8 cellular contexts compared by ENCODE assay signal in the genomic region with DNA sequence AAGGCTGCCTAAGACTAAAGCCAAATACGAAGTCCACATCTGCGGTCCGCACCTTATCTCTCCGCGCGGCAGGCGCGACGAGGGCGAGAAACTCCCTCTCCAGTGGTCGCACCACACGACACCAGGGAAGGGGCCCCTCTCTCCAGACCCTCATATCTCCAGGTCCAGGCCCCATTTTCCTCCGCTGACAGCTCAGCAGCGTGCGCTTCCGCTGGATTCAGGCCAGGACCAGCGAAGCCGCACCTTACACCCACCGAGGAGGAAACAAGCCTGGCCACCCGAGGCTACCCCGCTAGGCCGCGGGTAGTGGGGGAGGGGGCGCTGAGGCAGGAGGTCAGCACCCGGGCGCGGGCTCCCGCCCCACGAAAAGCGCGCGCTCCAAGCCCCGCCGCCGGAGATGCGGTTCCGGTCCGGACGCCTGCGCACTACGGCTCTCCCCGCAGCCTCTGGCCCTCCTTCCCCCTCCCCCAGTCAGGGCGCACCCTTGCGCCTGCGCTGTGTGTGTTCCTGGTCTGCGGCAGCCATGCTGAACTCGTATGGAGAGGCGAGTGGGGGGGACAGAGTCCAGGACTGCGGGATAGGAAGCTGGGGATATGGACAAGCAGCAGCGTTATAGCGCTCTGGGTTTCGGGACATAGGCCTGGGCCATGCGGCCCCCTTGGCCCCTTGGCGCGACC. TPM values are rescaled to one million over a fixed set of nuclear protein-coding genes. Genes with fewer than 3 reads are reported as not detected.
DNase-seq lines count a peak whose midpoint lies in the region; ATAC-seq and TF ChIP-seq lines count a peak whose summit lies in the region.

A gene (plus strand): TSS at position 502 of the 677 bp plus-strand sequence. CDS start 4,305 bp downstream, outside the sequence.

- H3K9me3 ChIP-seq in liver (ENCODE audit: control insufficient read depth in 4 of 4, low read length in 3 of 4) = no peaks in the 10 kb centered on the region

- peak within 1 kb of the TSS; percentile 98 for H3K9ac ChIP-seq in liver (ENCODE audit: low read depth in 1 of 2, low read length in 2 of 2)

- peak; percentile 37 for ATAC-seq in GM19035 (IDR thresholded peaks at IDR 0.05; ENCODE audit: unreplicated experiment)
- peak; percentile 34 for ATAC-seq in HG03520 (IDR thresholded peaks at IDR 0.05; ENCODE audit: unreplicated experiment)

- H3K36me3 ChIP-seq in liver (ENCODE audit: control insufficient read depth in 4 of 4, insufficient read depth in 3 of 4, low read depth in 1 of 4, low read length in 3 of 4) = peaks cover 0 to 6% (median 0%) of the 10 kb centered on the region in 4 donors

- H3K27ac ChIP-seq in liver (ENCODE audit: low read depth in 1 of 2, low read length in 2 of 2) = peak within 1 kb of the TSS; percentile 99 to 100

- DNase-seq in AG09309 (ENCODE audit: low read depth) = peak; percentile 78
- peak; percentile 95 for DNase-seq in NCI-H748 treated with DMSO at 0.1 percent for 48 hours (lab: John Stamatoyannopoulos, UW)
- DNase-seq in activated CD4-positive, alpha-beta T cell treated with anti-CD3 and anti-CD28 coated beads, Interleukin-2, amount 50 U/mL, for 48 hours = peak; percentile 95 to 96
- DNase-seq in dermis blood vessel endothelial cell = peak; percentile 97
- peak; percentile 95 for DNase-seq in stimulated activated CD4-positive, alpha-beta T cell treated with anti-CD3 and anti-CD28 coated beads, Interleukin-4, amount 100 ng/mL, for 1 hour

- no peak for TF ChIP-seq RAD21 in liver (IDR thresholded peaks at IDR 0.05)

- peaks cover 0 to 26% (median 12%) of the 10 kb centered on the region in 4 donors for H3K4me1 ChIP-seq in liver (ENCODE audit: control insufficient read depth in 4 of 4, insufficient read depth in 4 of 4, low read length in 3 of 4)

- peak within 1 kb of the TSS; percentile 93 for H3K4me3 ChIP-seq in AG09309 (ENCODE audit: control insufficient read depth, low read depth, low read length)
- peak within 1 kb of the TSS; percentile 75 to 96 (median 81) for H3K4me3 ChIP-seq in liver (ENCODE audit: low read depth in 1 of 3, low read length in 3 of 3)

- no peaks in the 10 kb centered on the region for H3K27me3 ChIP-seq in liver (ENCODE audit: control insufficient read depth in 4 of 4, insufficient read depth in 4 of 4, low read length in 3 of 4)

- WGBS in liver = under 1% methylated on average over 55 of the region's 55 CpGs

- no peak for TF ChIP-seq CTCF in AG09309 (IDR thresholded peaks at IDR 0.05; ENCODE audit: control insufficient read depth, insufficient read depth, low read depth, low read length, missing control alignments)
- TF ChIP-seq CTCF in liver (IDR thresholded peaks at IDR 0.05; ENCODE audit: low read depth, low read length, missing input control) = no peak

TF ChIP-seq in liver, 16 proteins besides CTCF, POLR2A, EP300 and RAD21:
- peak in 1 of 2 donors; percentile 52 for TF ChIP-seq EGR1 (IDR thresholded peaks at IDR 0.05; ENCODE audit: low read depth in 2 of 2)
- peak; percentile 56 for TF ChIP-seq FOXA1 (IDR thresholded peaks at IDR 0.05)
- no peak for TF ChIP-seq TAF1 (conservative IDR thresholded peaks at IDR 0.05)
- TF ChIP-seq, protein P1, sequence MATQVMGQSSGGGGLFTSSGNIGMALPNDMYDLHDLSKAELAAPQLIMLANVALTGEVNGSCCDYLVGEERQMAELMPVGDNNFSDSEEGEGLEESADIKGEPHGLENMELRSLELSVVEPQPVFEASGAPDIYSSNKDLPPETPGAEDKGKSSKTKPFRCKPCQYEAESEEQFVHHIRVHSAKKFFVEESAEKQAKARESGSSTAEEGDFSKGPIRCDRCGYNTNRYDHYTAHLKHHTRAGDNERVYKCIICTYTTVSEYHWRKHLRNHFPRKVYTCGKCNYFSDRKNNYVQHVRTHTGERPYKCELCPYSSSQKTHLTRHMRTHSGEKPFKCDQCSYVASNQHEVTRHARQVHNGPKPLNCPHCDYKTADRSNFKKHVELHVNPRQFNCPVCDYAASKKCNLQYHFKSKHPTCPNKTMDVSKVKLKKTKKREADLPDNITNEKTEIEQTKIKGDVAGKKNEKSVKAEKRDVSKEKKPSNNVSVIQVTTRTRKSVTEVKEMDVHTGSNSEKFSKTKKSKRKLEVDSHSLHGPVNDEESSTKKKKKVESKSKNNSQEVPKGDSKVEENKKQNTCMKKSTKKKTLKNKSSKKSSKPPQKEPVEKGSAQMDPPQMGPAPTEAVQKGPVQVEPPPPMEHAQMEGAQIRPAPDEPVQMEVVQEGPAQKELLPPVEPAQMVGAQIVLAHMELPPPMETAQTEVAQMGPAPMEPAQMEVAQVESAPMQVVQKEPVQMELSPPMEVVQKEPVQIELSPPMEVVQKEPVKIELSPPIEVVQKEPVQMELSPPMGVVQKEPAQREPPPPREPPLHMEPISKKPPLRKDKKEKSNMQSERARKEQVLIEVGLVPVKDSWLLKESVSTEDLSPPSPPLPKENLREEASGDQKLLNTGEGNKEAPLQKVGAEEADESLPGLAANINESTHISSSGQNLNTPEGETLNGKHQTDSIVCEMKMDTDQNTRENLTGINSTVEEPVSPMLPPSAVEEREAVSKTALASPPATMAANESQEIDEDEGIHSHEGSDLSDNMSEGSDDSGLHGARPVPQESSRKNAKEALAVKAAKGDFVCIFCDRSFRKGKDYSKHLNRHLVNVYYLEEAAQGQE (IDR thresholded peaks at IDR 0.05) = no peak
- TF ChIP-seq NR2F2 (IDR thresholded peaks at IDR 0.05) = no peak
- TF ChIP-seq, protein P2, sequence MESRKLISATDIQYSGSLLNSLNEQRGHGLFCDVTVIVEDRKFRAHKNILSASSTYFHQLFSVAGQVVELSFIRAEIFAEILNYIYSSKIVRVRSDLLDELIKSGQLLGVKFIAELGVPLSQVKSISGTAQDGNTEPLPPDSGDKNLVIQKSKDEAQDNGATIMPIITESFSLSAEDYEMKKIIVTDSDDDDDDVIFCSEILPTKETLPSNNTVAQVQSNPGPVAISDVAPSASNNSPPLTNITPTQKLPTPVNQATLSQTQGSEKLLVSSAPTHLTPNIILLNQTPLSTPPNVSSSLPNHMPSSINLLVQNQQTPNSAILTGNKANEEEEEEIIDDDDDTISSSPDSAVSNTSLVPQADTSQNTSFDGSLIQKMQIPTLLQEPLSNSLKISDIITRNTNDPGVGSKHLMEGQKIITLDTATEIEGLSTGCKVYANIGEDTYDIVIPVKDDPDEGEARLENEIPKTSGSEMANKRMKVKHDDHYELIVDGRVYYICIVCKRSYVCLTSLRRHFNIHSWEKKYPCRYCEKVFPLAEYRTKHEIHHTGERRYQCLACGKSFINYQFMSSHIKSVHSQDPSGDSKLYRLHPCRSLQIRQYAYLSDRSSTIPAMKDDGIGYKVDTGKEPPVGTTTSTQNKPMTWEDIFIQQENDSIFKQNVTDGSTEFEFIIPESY (IDR thresholded peaks at IDR 0.05) = no peak
- TF ChIP-seq GABPA (IDR thresholded peaks at IDR 0.05 in 1 of 2, conservative IDR thresholded peaks at IDR 0.05 in 1 of 2) = peak in 1 of 2 donors; percentile 60
- no peak for TF ChIP-seq HNF4A (conservative IDR thresholded peaks at IDR 0.05)
- no peak for TF ChIP-seq SP1 (IDR thresholded peaks at IDR 0.05)
- TF ChIP-seq YY1 (IDR thresholded peaks at IDR 0.05) = peak; percentile 97
- no peak for TF ChIP-seq HNF4G (IDR thresholded peaks at IDR 0.05)
- TF ChIP-seq, protein P3, sequence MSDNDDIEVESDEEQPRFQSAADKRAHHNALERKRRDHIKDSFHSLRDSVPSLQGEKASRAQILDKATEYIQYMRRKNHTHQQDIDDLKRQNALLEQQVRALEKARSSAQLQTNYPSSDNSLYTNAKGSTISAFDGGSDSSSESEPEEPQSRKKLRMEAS (IDR thresholded peaks at IDR 0.05) = peak; percentile 33
- TF ChIP-seq FOXA2 (IDR thresholded peaks at IDR 0.05) = no peak
- TF ChIP-seq RXRA (IDR thresholded peaks at IDR 0.05) = peak; percentile 33 to 41
- TF ChIP-seq, protein P4, sequence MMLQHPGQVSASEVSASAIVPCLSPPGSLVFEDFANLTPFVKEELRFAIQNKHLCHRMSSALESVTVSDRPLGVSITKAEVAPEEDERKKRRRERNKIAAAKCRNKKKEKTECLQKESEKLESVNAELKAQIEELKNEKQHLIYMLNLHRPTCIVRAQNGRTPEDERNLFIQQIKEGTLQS (IDR thresholded peaks at IDR 0.05) = no peak
- TF ChIP-seq JUND (IDR thresholded peaks at IDR 0.05) = no peak

RNA-seq across cellular contexts. Expression of the gene that starts here (rescaled TPM):
- total RNA-seq in dermis blood vessel endothelial cell (60.2 and 86.7 TPM in 2 replicates), liver (100 to 1,000 TPM in 1 of 2 donors, 10 to 100 TPM in 1; 46.0 to 100 TPM)
- polyA plus RNA-seq in liver = 10 to 100 TPM; 29.8 to 54.4 TPM

Comparison
In these comparisons a context has a peak if more than half of its experiments do, and no peak if none do; other contexts are left out.
1. Peak in every context shown above with its lines: DNase-seq, ATAC-seq, H3K4me3 ChIP-seq and H3K27ac ChIP-seq.